21 cellular contexts compared by ENCODE assay signal in the genomic region with DNA sequence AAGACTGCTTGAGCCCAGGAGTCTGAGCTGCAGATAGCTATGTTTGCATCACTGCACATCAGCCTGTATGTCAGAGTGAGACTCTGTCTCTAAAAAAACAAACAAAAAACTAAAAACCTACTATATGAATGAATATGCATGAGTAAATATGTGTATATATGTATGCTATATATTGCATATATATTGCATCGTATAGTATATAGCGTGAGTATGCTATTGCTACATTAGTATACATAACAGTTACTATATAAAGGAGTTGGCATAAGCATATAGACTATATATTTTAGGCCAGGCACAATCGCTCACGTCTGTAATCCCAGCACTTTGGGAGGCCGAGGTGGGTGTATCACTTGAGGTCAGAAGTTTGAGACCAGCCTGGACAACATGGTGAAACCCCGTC. TPM values are rescaled to one million over a fixed set of nuclear protein-coding genes. Genes with fewer than 3 reads are reported as not detected.
A peak's percentile ranks its signal among the peaks of the same experiment; 100 is the strongest.
DNase-seq lines count a peak whose midpoint lies in the region; ATAC-seq, FAIRE-seq and TF ChIP-seq lines count a peak whose summit lies in the region.
"Had no signal": no experiment of that assay in that cellular context is flagged by ENCODE, and none has a peak within 500 bp of the region (broad histone marks: within the 10 kb centered on the region; RNA-seq: fewer than 3 reads in every experiment).

No MANE protein-coding gene starts in this region.

- H3K9me3 ChIP-seq in HEK293 (ENCODE audit: control insufficient read depth, insufficient read depth, low read depth, low read length) = no peaks in the 10 kb centered on the region
- H3K9me3 ChIP-seq in K562 (replicated peaks; ENCODE audit: control insufficient read depth, insufficient read depth, low read depth, low read length) = no peaks in the 10 kb centered on the region
- H3K9me3 ChIP-seq: BLaER1 treated with 17β-estradiol and CSF1 and Interleukin-3, amounts not matched to agents 10 nM and 100 nM; HAP-1 had no signal

- H3K9me1 ChIP-seq in K562 (ENCODE audit: control insufficient read depth, insufficient read depth, low read length) = no peaks in the 10 kb centered on the region

- H3K4me3 ChIP-seq in HEK293 (ENCODE audit: low read depth, low read length) (no peak overlapping the region), K562 (no peak overlapping the region)
- H3K4me3 ChIP-seq: BLaER1 treated with 17β-estradiol and CSF1 and Interleukin-3, amounts not matched to agents 10 nM and 100 nM; GM12878; GM23248; HAP-1 had no signal

- intact Hi-C loops in K562 (cut with micrococcal nuclease) = no loop called here
- intact Hi-C loops in activated T-helper 1 cell treated with anti-CD3 and anti-CD28 coated beads, Interleukin-12 subunit alpha, Interleukin-12 subunit beta, Interleukin-2, Interleukin-4 antibody, amounts not matched to agents 30 ng/mL and 10 ng/mL and 1 ng/mL, durations not matched to agents 14 hours and 24 hours and 36 hours (cut with micrococcal nuclease) = no loop called here

- H3K9me3 Mint-ChIP-seq in activated T-cell treated with anti-CD3 and anti-CD28 coated beads, Interleukin-2, amount 50 U/mL, for 72 hours = no peaks in the 10 kb centered on the region
- H3K9me3 Mint-ChIP-seq in activated T-cell treated with anti-CD3 and anti-CD28 coated beads, Interleukin-2, amount 50 U/mL, for 4 hours = no peaks in the 10 kb centered on the region
- no peaks in the 10 kb centered on the region for H3K9me3 Mint-ChIP-seq in osteocyte (ENCODE audit: unreplicated experiment)
- H3K9me3 Mint-ChIP-seq in activated T-helper 1 cell treated with anti-CD3 and anti-CD28 coated beads, Interleukin-12 subunit alpha, Interleukin-12 subunit beta, Interleukin-2, Interleukin-4 antibody, amounts not matched to agents 30 ng/mL and 10 ng/mL and 1 ng/mL, durations not matched to agents 14 hours and 24 hours and 36 hours = no peaks in the 10 kb centered on the region
- H3K9me3 Mint-ChIP-seq: CD8-positive, alpha-beta T cell had no signal

- CTCF ChIA-PET in HEK293 (lab: Yijun Ruan, JAX) (interaction anchor here (0.6 to 1.5 kb wide), 3 partner anchors 10 to 113 kb away, joined by 3 to 5 read pairs (median 5); a partner anchor contains a TSS), K562 (lab: Yijun Ruan, JAX; ENCODE audit: low intra/inter-chr PET ratio) (no interaction called here)

- no peak overlapping the region for H3K9ac ChIP-seq in K562 (ENCODE audit: insufficient read depth in 1 of 2, low read depth in 2 of 2, low read length in 2 of 2)
- H3K9ac ChIP-seq: BLaER1 treated with 17β-estradiol and CSF1 and Interleukin-3, amounts not matched to agents 10 nM and 100 nM; GM23248 had no signal

- WGBS in K562 (ENCODE audit: insufficient coverage, low coverage, missing lambda C conversion rate) = 93% methylated on average over 6 of the region's 6 CpGs

- H3K27ac Mint-ChIP-seq in activated T-cell treated with anti-CD3 and anti-CD28 coated beads, Interleukin-2, amount 50 U/mL, for 72 hours = peak overlapping the region; percentile 73
- H3K27ac Mint-ChIP-seq in osteocyte (ENCODE audit: unreplicated experiment) = peak overlapping the region; percentile 34
- H3K27ac Mint-ChIP-seq in activated T-helper 1 cell treated with anti-CD3 and anti-CD28 coated beads, Interleukin-12 subunit alpha, Interleukin-12 subunit beta, Interleukin-2, Interleukin-4 antibody, amounts not matched to agents 30 ng/mL and 10 ng/mL and 1 ng/mL, durations not matched to agents 14 hours and 24 hours and 36 hours = no peak overlapping the region
- H3K27ac Mint-ChIP-seq: CD8-positive, alpha-beta T cell had no signal

- no peak for FAIRE-seq in K562 (lab: Jason Lieb, UNC)
- FAIRE-seq: GM12878, HTR-8/SVneo had no signal

- POLR2A ChIA-PET in HEK293 (lab: Yijun Ruan, JAX) (interaction anchor here (2.8 kb wide), 1 partner anchor 17 kb away, joined by 8 read pairs; a partner anchor contains a TSS), K562 (lab: Yijun Ruan, JAX) (interaction anchor here (1.0 to 2.8 kb wide), 6 partner anchors 9 to 16 kb away, joined by 3 to 11 read pairs (median 6); a partner anchor contains a TSS)

- H3K27me3 ChIP-seq in K562 (ENCODE audit: control insufficient read depth in 2 of 2, insufficient read depth in 2 of 2, low read length in 2 of 2) = no peaks in the 10 kb centered on the region
- H3K27me3 ChIP-seq: BLaER1 treated with 17β-estradiol and CSF1 and Interleukin-3, amounts not matched to agents 10 nM and 100 nM had no signal

- peaks cover 5 to 24% of the 10 kb centered on the region in 2 donors for H3K36me3 Mint-ChIP-seq in activated T-cell treated with anti-CD3 and anti-CD28 coated beads, Interleukin-2, amount 50 U/mL, for 72 hours (ENCODE audit: insufficient read depth in 2 of 2)
- H3K36me3 Mint-ChIP-seq in activated T-cell treated with anti-CD3 and anti-CD28 coated beads, Interleukin-2, amount 50 U/mL, for 4 hours (ENCODE audit: insufficient read depth) = peaks cover 25% of the 10 kb centered on the region
- H3K36me3 Mint-ChIP-seq in osteocyte (ENCODE audit: unreplicated experiment) = peaks cover 35% of the 10 kb centered on the region
- peaks cover 23% of the 10 kb centered on the region for H3K36me3 Mint-ChIP-seq in activated T-helper 1 cell treated with anti-CD3 and anti-CD28 coated beads, Interleukin-12 subunit alpha, Interleukin-12 subunit beta, Interleukin-2, Interleukin-4 antibody, amounts not matched to agents 30 ng/mL and 10 ng/mL and 1 ng/mL, durations not matched to agents 14 hours and 24 hours and 36 hours (ENCODE audit: low read depth)

- no peaks in the 10 kb centered on the region for H3K27me3 Mint-ChIP-seq in activated T-cell treated with anti-CD3 and anti-CD28 coated beads, Interleukin-2, amount 50 U/mL, for 72 hours (ENCODE audit: low read depth)
- no peaks in the 10 kb centered on the region for H3K27me3 Mint-ChIP-seq in activated T-cell treated with anti-CD3 and anti-CD28 coated beads, Interleukin-2, amount 50 U/mL, for 4 hours (ENCODE audit: low read depth)
- H3K27me3 Mint-ChIP-seq in osteocyte (ENCODE audit: unreplicated experiment) = no peaks in the 10 kb centered on the region
- H3K27me3 Mint-ChIP-seq in activated T-helper 1 cell treated with anti-CD3 and anti-CD28 coated beads, Interleukin-12 subunit alpha, Interleukin-12 subunit beta, Interleukin-2, Interleukin-4 antibody, amounts not matched to agents 30 ng/mL and 10 ng/mL and 1 ng/mL, durations not matched to agents 14 hours and 24 hours and 36 hours (ENCODE audit: insufficient read depth) = no peaks in the 10 kb centered on the region

- no TSS peak for BruUV-seq in K562 (replicated peaks; lab: Mats Ljungman, UMichigan)

- no peaks in the 10 kb centered on the region for H4K20me1 ChIP-seq in K562 (replicated peaks; ENCODE audit: control insufficient read depth, insufficient read depth, low read length)

- TF ChIP-seq POLR2A in K562 (conservative IDR thresholded peaks at IDR 0.05) = no peak

- H2AFZ ChIP-seq in K562 (ENCODE audit: low read depth, low read length) = no peak overlapping the region
- H2AFZ ChIP-seq: GM23248 had no signal

- H3K36me3 ChIP-seq in HEK293 (ENCODE audit: control insufficient read depth in 2 of 2, insufficient read depth in 1 of 2, low read length in 2 of 2) (peaks cover 93 to 96% of the 10 kb centered on the region in 2 experiments), K562 (ENCODE audit: control insufficient read depth, insufficient read depth, low read length) (peaks cover 91% of the 10 kb centered on the region)

- no peak for DNase-seq in activated T-cell treated with anti-CD3 and anti-CD28 coated beads, Interleukin-2, amount 50 U/mL, for 72 hours
- no peak for DNase-seq in activated T-cell treated with anti-CD3 and anti-CD28 coated beads, Interleukin-2, amount 50 U/mL, for 4 hours
- DNase-seq in K562 (ENCODE audit: extremely low read depth in 1 of 4, low spot score in 3 of 4) (no peak), osteocyte (ENCODE audit: extremely low spot score, unreplicated experiment) (no peak)
- DNase-seq in activated CD4-positive, alpha-beta T cell treated with anti-CD3 and anti-CD28 coated beads for 4 hours = no peak
- no peak for DNase-seq in activated T-helper 1 cell treated with anti-CD3 and anti-CD28 coated beads, Interleukin-12 subunit alpha, Interleukin-12 subunit beta, Interleukin-2, Interleukin-4 antibody, amounts not matched to agents 30 ng/mL and 10 ng/mL and 1 ng/mL, durations not matched to agents 14 hours and 24 hours and 36 hours (ENCODE audit: low spot score)
- DNase-seq: 8988T; CD8-positive, alpha-beta T cell; COR-L47; DMS 273 treated with DMSO at 0.1 percent for 48 hours; DMS53; DND-41; EL; GM23248; IMR-90 had no signal

- H3K4me1 ChIP-seq in HEK293 (ENCODE audit: control insufficient read depth, insufficient read depth, low read length) = no peaks in the 10 kb centered on the region
- H3K4me1 ChIP-seq in K562 (replicated peaks in 1 of 2; ENCODE audit: control insufficient read depth in 2 of 2, insufficient read depth in 2 of 2, low read length in 2 of 2) = no peaks in the 10 kb centered on the region

- in situ Hi-C loops in K562 (cut with MboI) = no loop called here

- H3K4me3 Mint-ChIP-seq in activated T-cell treated with anti-CD3 and anti-CD28 coated beads, Interleukin-2, amount 50 U/mL, for 72 hours = no peak overlapping the region
- H3K4me3 Mint-ChIP-seq in activated T-cell treated with anti-CD3 and anti-CD28 coated beads, Interleukin-2, amount 50 U/mL, for 4 hours = no peak overlapping the region
- no peak overlapping the region for H3K4me3 Mint-ChIP-seq in osteocyte (ENCODE audit: unreplicated experiment)
- H3K4me3 Mint-ChIP-seq in activated T-helper 1 cell treated with anti-CD3 and anti-CD28 coated beads, Interleukin-12 subunit alpha, Interleukin-12 subunit beta, Interleukin-2, Interleukin-4 antibody, amounts not matched to agents 30 ng/mL and 10 ng/mL and 1 ng/mL, durations not matched to agents 14 hours and 24 hours and 36 hours = no peak overlapping the region
- H3K4me3 Mint-ChIP-seq: CD8-positive, alpha-beta T cell had no signal

- H3K4me1 Mint-ChIP-seq in activated T-cell treated with anti-CD3 and anti-CD28 coated beads, Interleukin-2, amount 50 U/mL, for 72 hours (ENCODE audit: low read depth) = peaks cover 4% of the 10 kb centered on the region
- peaks cover 2% of the 10 kb centered on the region for H3K4me1 Mint-ChIP-seq in activated T-cell treated with anti-CD3 and anti-CD28 coated beads, Interleukin-2, amount 50 U/mL, for 4 hours (ENCODE audit: low read depth)
- peaks cover 7% of the 10 kb centered on the region for H3K4me1 Mint-ChIP-seq in osteocyte (ENCODE audit: unreplicated experiment)
- H3K4me1 Mint-ChIP-seq in activated T-helper 1 cell treated with anti-CD3 and anti-CD28 coated beads, Interleukin-12 subunit alpha, Interleukin-12 subunit beta, Interleukin-2, Interleukin-4 antibody, amounts not matched to agents 30 ng/mL and 10 ng/mL and 1 ng/mL, durations not matched to agents 14 hours and 24 hours and 36 hours (ENCODE audit: low read depth) = peaks cover 12% of the 10 kb centered on the region

- ATAC-seq in activated T-cell treated with anti-CD3 and anti-CD28 coated beads, Interleukin-2, amount 50 U/mL, for 72 hours (replicated peaks in 1 of 2) = peak; percentile 49 to 67
- ATAC-seq in activated T-cell treated with anti-CD3 and anti-CD28 coated beads, Interleukin-2, amount 50 U/mL, for 4 hours = no peak
- no peak for ATAC-seq in K562
- ATAC-seq: CD8-positive, alpha-beta T cell; GM12878 had no signal

- TF ChIP-seq EP300 in K562 (IDR thresholded peaks at IDR 0.05; ENCODE audit: low read length) = no peak

- H3K27ac ChIP-seq in HEK293 (ENCODE audit: extremely low read depth, low read depth, low read length) = no peak overlapping the region
- no peak overlapping the region for H3K27ac ChIP-seq in K562 (ENCODE audit: extremely low read depth, low read depth, low read length)
- H3K27ac ChIP-seq: BLaER1 treated with 17β-estradiol and CSF1 and Interleukin-3, amounts not matched to agents 10 nM and 100 nM; GM23248; HL-60 had no signal

- TF ChIP-seq CTCF in HEK293 (tag by site-specific recombination; IDR thresholded peaks at IDR 0.05) = no peak
- no peak for TF ChIP-seq CTCF in K562 (IDR thresholded peaks at IDR 0.05 in 2 of 3, conservative IDR thresholded peaks at IDR 0.05 in 1 of 3; ENCODE audit: insufficient read depth in 2 of 3, low read depth in 1 of 3, low read length in 3 of 3)
- TF ChIP-seq CTCF in osteocyte (IDR thresholded peaks at IDR 0.05) = no peak

- H3K79me2 ChIP-seq in K562 (ENCODE audit: control insufficient read depth, insufficient read depth, low read length) = peaks cover 57% of the 10 kb centered on the region

- no peak overlapping the region for H3K4me2 ChIP-seq in K562 (ENCODE audit: insufficient read depth, low read length)
- H3K4me2 ChIP-seq: BLaER1 treated with 17β-estradiol and CSF1 and Interleukin-3, amounts not matched to agents 10 nM and 100 nM had no signal

- no peak for TF ChIP-seq RAD21 in K562 (CRISPR knock-in tag; conservative IDR thresholded peaks at IDR 0.05 in 1 of 2, IDR thresholded peaks at IDR 0.05 in 1 of 2)

RNA-seq across cellular contexts. Expression of a gene that starts 16.1 kb away (rescaled TPM):
- total RNA-seq in activated T-cell treated with anti-CD3 and anti-CD28 coated beads, Interleukin-2, amount 50 U/mL, for 72 hours = 100 to 1,000 TPM; 112 to 114 TPM
- total RNA-seq in activated T-cell treated with anti-CD3 and anti-CD28 coated beads, Interleukin-2, amount 50 U/mL, for 4 hours = 100 to 1,000 TPM in 1 of 3 donors, 10 to 100 TPM in 2; 95.1 to 112 (median 95.3) TPM
- 286 and 625 TPM in 2 replicates for total RNA-seq in K562 (2011; cell fraction: chromatin; rRNA removed; ENCODE audit: low replicate concordance)
- total RNA-seq in K562 (2011; cell fraction: nucleolus; rRNA removed) = 95.6 and 105 TPM in 2 replicates
- total RNA-seq in K562 (2011; cell fraction: nucleoplasm; rRNA removed) = 194 and 282 TPM in 2 replicates
- total RNA-seq in K562 (2014; rRNA removed) = 54.0 and 65.1 TPM in 2 replicates
- 74.6 and 82.9 TPM in 2 replicates for total RNA-seq in K562 (2014; rRNA removed; fragmentation: Illumina TruSeq; extraction: Trizol)
- total RNA-seq in K562 (2015; rRNA removed; fragmentation: Illumina TruSeq; extraction: Trizol) = 80.9 and 87.6 TPM in 2 replicates
- total RNA-seq in K562 (2021) = 92.0 and 93.7 TPM in 2 replicates
- polyA plus RNA-seq in K562 (2011; rRNA removed) = 121 and 149 TPM in 2 replicates
- 26.3 and 46.1 TPM in 2 replicates for polyA plus RNA-seq in K562 (2011; cell fraction: cytosol; rRNA removed)
- 277 and 361 TPM in 2 replicates for polyA plus RNA-seq in K562 (2011; cell fraction: nucleus; rRNA removed)
- 76.8 and 90.5 TPM in 2 replicates for polyA plus RNA-seq in K562 (2012)
- 128 and 133 TPM in 2 replicates for polyA plus RNA-seq in K562 (2014; fragmentation: Illumina TruSeq; extraction: Trizol)
- 10 to 100 TPM; 16.5 to 28.4 TPM for polyA plus RNA-seq in K562 (2014; fragmentation: Nextera tagmentation; extraction: Ambion mirVana)
- polyA plus RNA-seq in K562 (2014; rRNA removed) = 110 and 127 TPM in 2 replicates
- polyA minus RNA-seq in K562 (2011; rRNA and poly(A)+ RNA removed) = 144 and 149 TPM in 2 replicates
- polyA minus RNA-seq in K562 (2011; cell fraction: cytosol; rRNA and poly(A)+ RNA removed) = 49.8 and 56.9 TPM in 2 replicates
- 82.4 and 167 TPM in 2 replicates for polyA minus RNA-seq in K562 (2011; cell fraction: nucleus; rRNA and poly(A)+ RNA removed)
- 109 and 123 TPM in 2 replicates for total RNA-seq in osteocyte
- total RNA-seq in activated T-helper 1 cell treated with anti-CD3 and anti-CD28 coated beads, Interleukin-12 subunit alpha, Interleukin-12 subunit beta, Interleukin-2, Interleukin-4 antibody, amounts not matched to agents 30 ng/mL and 10 ng/mL and 1 ng/mL, durations not matched to agents 14 hours and 24 hours and 36 hours = 147 and 149 TPM in 2 replicates

RNA-seq across cellular contexts. Expression of a gene that starts 16.7 kb away (rescaled TPM):
- total RNA-seq in activated T-cell treated with anti-CD3 and anti-CD28 coated beads, Interleukin-2, amount 50 U/mL, for 72 hours = 10 to 100 TPM; 59.5 to 60.3 TPM
- 100 to 1,000 TPM in 2 of 3 donors, 10 to 100 TPM in 1; 99.5 to 103 (median 102) TPM for total RNA-seq in activated T-cell treated with anti-CD3 and anti-CD28 coated beads, Interleukin-2, amount 50 U/mL, for 4 hours
- 103 and 222 TPM in 2 replicates for total RNA-seq in K562 (2011; cell fraction: chromatin; rRNA removed; ENCODE audit: low replicate concordance)
- total RNA-seq in K562 (2011; cell fraction: nucleolus; rRNA removed) = 69.7 and 88.4 TPM in 2 replicates
- total RNA-seq in K562 (2011; cell fraction: nucleoplasm; rRNA removed) = 122 and 142 TPM in 2 replicates
- 97.4 and 106 TPM in 2 replicates for total RNA-seq in K562 (2014; rRNA removed)
- 135 and 153 TPM in 2 replicates for total RNA-seq in K562 (2014; rRNA removed; fragmentation: Illumina TruSeq; extraction: Trizol)
- total RNA-seq in K562 (2015; rRNA removed; fragmentation: Illumina TruSeq; extraction: Trizol) = 135 and 138 TPM in 2 replicates
- total RNA-seq in K562 (2021) = 104 and 118 TPM in 2 replicates
- 91.4 and 138 TPM in 2 replicates for polyA plus RNA-seq in K562 (2011; rRNA removed)
- 24.9 and 47.4 TPM in 2 replicates for polyA plus RNA-seq in K562 (2011; cell fraction: cytosol; rRNA removed)
- 27.4 and 34.6 TPM in 2 replicates for polyA plus RNA-seq in K562 (2011; cell fraction: nucleus; rRNA removed)
- polyA plus RNA-seq in K562 (2012) = 76.4 and 96.4 TPM in 2 replicates
- 142 and 162 TPM in 2 replicates for polyA plus RNA-seq in K562 (2014; fragmentation: Illumina TruSeq; extraction: Trizol)
- 10 to 100 TPM; 15.5 to 20.5 TPM for polyA plus RNA-seq in K562 (2014; fragmentation: Nextera tagmentation; extraction: Ambion mirVana)
- 122 and 125 TPM in 2 replicates for polyA plus RNA-seq in K562 (2014; rRNA removed)
- polyA minus RNA-seq in K562 (2011; rRNA and poly(A)+ RNA removed) = 174 and 206 TPM in 2 replicates
- polyA minus RNA-seq in K562 (2011; cell fraction: cytosol; rRNA and poly(A)+ RNA removed) = 41.3 and 67.3 TPM in 2 replicates
- 19.8 and 35.3 TPM in 2 replicates for polyA minus RNA-seq in K562 (2011; cell fraction: nucleus; rRNA and poly(A)+ RNA removed)
- total RNA-seq in osteocyte = 80.6 and 87.5 TPM in 2 replicates
- total RNA-seq in activated T-helper 1 cell treated with anti-CD3 and anti-CD28 coated beads, Interleukin-12 subunit alpha, Interleukin-12 subunit beta, Interleukin-2, Interleukin-4 antibody, amounts not matched to agents 30 ng/mL and 10 ng/mL and 1 ng/mL, durations not matched to agents 14 hours and 24 hours and 36 hours = 74.8 and 79.2 TPM in 2 replicates

RNA-seq across cellular contexts. Expression of a gene that starts 37.2 kb away (rescaled TPM):
- total RNA-seq in activated T-cell treated with anti-CD3 and anti-CD28 coated beads, Interleukin-2, amount 50 U/mL, for 72 hours = 100 to 1,000 TPM; 144 to 161 TPM
- 100 to 1,000 TPM; 272 to 298 (median 280) TPM for total RNA-seq in activated T-cell treated with anti-CD3 and anti-CD28 coated beads, Interleukin-2, amount 50 U/mL, for 4 hours
- 149 and 229 TPM in 2 replicates for total RNA-seq in K562 (2011; cell fraction: chromatin; rRNA removed; ENCODE audit: low replicate concordance)
- 136 and 141 TPM in 2 replicates for total RNA-seq in K562 (2011; cell fraction: nucleolus; rRNA removed)
- total RNA-seq in K562 (2011; cell fraction: nucleoplasm; rRNA removed) = 117 and 138 TPM in 2 replicates
- total RNA-seq in K562 (2014; rRNA removed) (89.2 and 115 TPM in 2 replicates), K562 (2014; rRNA removed; fragmentation: Illumina TruSeq; extraction: Trizol) (106 and 108 TPM in 2 replicates), K562 (2015; rRNA removed; fragmentation: Illumina TruSeq; extraction: Trizol) (110 and 114 TPM in 2 replicates), K562 (2021) (140 and 161 TPM in 2 replicates), osteocyte (98.5 and 106 TPM in 2 replicates)
- polyA plus RNA-seq in K562 (2011; rRNA removed) (138 and 200 TPM in 2 replicates), K562 (2014; fragmentation: Illumina TruSeq; extraction: Trizol) (181 and 184 TPM in 2 replicates), K562 (2014; fragmentation: Nextera tagmentation; extraction: Ambion mirVana) (100 to 1,000 TPM; 159 to 393 TPM), K562 (2014; rRNA removed) (247 and 261 TPM in 2 replicates)
- polyA plus RNA-seq in K562 (2011; cell fraction: cytosol; rRNA removed) = 136 and 152 TPM in 2 replicates
- polyA plus RNA-seq in K562 (2011; cell fraction: nucleus; rRNA removed) = 155 and 167 TPM in 2 replicates
- polyA plus RNA-seq in K562 (2012) = 137 and 204 TPM in 2 replicates
- polyA minus RNA-seq in K562 (2011; rRNA and poly(A)+ RNA removed) = 260 and 357 TPM in 2 replicates
- 83.3 and 103 TPM in 2 replicates for polyA minus RNA-seq in K562 (2011; cell fraction: cytosol; rRNA and poly(A)+ RNA removed)
- polyA minus RNA-seq in K562 (2011; cell fraction: nucleus; rRNA and poly(A)+ RNA removed) = 64.4 and 99.7 TPM in 2 replicates
- total RNA-seq in activated T-helper 1 cell treated with anti-CD3 and anti-CD28 coated beads, Interleukin-12 subunit alpha, Interleukin-12 subunit beta, Interleukin-2, Interleukin-4 antibody, amounts not matched to agents 30 ng/mL and 10 ng/mL and 1 ng/mL, durations not matched to agents 14 hours and 24 hours and 36 hours = 185 and 195 TPM in 2 replicates

RNA-seq across cellular contexts. Expression of a gene that starts 37.4 kb away (rescaled TPM):
- total RNA-seq in activated T-cell treated with anti-CD3 and anti-CD28 coated beads, Interleukin-2, amount 50 U/mL, for 72 hours = 10 to 100 TPM; 36.0 to 42.3 TPM
- 100 to 1,000 TPM; 123 to 169 (median 157) TPM for total RNA-seq in activated T-cell treated with anti-CD3 and anti-CD28 coated beads, Interleukin-2, amount 50 U/mL, for 4 hours
- 162 and 231 TPM in 2 replicates for total RNA-seq in K562 (2011; cell fraction: chromatin; rRNA removed; ENCODE audit: low replicate concordance)
- total RNA-seq in K562 (2011; cell fraction: nucleolus; rRNA removed) = 125 and 132 TPM in 2 replicates
- 98.4 and 106 TPM in 2 replicates for total RNA-seq in K562 (2011; cell fraction: nucleoplasm; rRNA removed)
- total RNA-seq in K562 (2014; rRNA removed) (54.9 and 65.6 TPM in 2 replicates), K562 (2014; rRNA removed; fragmentation: Illumina TruSeq; extraction: Trizol) (50.1 and 54.0 TPM in 2 replicates), K562 (2015; rRNA removed; fragmentation: Illumina TruSeq; extraction: Trizol) (60.7 and 62.2 TPM in 2 replicates), K562 (2021) (46.1 and 51.8 TPM in 2 replicates), osteocyte (36.1 and 37.4 TPM in 2 replicates)
- polyA plus RNA-seq in K562 (2011; rRNA removed) (36.0 and 42.1 TPM in 2 replicates), K562 (2014; fragmentation: Illumina TruSeq; extraction: Trizol) (52.6 and 56.6 TPM in 2 replicates), K562 (2014; fragmentation: Nextera tagmentation; extraction: Ambion mirVana) (10 to 100 TPM; 18.0 to 49.3 TPM), K562 (2014; rRNA removed) (48.5 and 52.4 TPM in 2 replicates)
- 33.3 and 42.2 TPM in 2 replicates for polyA plus RNA-seq in K562 (2011; cell fraction: cytosol; rRNA removed)
- polyA plus RNA-seq in K562 (2011; cell fraction: nucleus; rRNA removed) = 46.6 and 60.4 TPM in 2 replicates
- 23.3 and 47.3 TPM in 2 replicates for polyA plus RNA-seq in K562 (2012)
- 51.5 and 77.3 TPM in 2 replicates for polyA minus RNA-seq in K562 (2011; rRNA and poly(A)+ RNA removed)
- polyA minus RNA-seq in K562 (2011; cell fraction: cytosol; rRNA and poly(A)+ RNA removed) = 20.1 and 38.2 TPM in 2 replicates
- polyA minus RNA-seq in K562 (2011; cell fraction: nucleus; rRNA and poly(A)+ RNA removed) = 56.4 and 69.9 TPM in 2 replicates
- total RNA-seq in activated T-helper 1 cell treated with anti-CD3 and anti-CD28 coated beads, Interleukin-12 subunit alpha, Interleukin-12 subunit beta, Interleukin-2, Interleukin-4 antibody, amounts not matched to agents 30 ng/mL and 10 ng/mL and 1 ng/mL, durations not matched to agents 14 hours and 24 hours and 36 hours = 95.6 and 100 TPM in 2 replicates

RNA-seq across cellular contexts. Expression of a gene that starts 48.5 kb away (rescaled TPM):
- 10 to 100 TPM; 71.7 to 77.7 TPM for total RNA-seq in activated T-cell treated with anti-CD3 and anti-CD28 coated beads, Interleukin-2, amount 50 U/mL, for 72 hours
- total RNA-seq in activated T-cell treated with anti-CD3 and anti-CD28 coated beads, Interleukin-2, amount 50 U/mL, for 4 hours = 10 to 100 TPM; 35.8 to 37.7 (median 35.9) TPM
- 114 and 163 TPM in 2 replicates for total RNA-seq in K562 (2011; cell fraction: chromatin; rRNA removed; ENCODE audit: low replicate concordance)
- total RNA-seq in K562 (2011; cell fraction: nucleolus; rRNA removed) = 45.9 and 52.5 TPM in 2 replicates
- 91.0 and 162 TPM in 2 replicates for total RNA-seq in K562 (2011; cell fraction: nucleoplasm; rRNA removed)
- total RNA-seq in K562 (2014; rRNA removed) (10.6 and 12.9 TPM in 2 replicates), K562 (2014; rRNA removed; fragmentation: Illumina TruSeq; extraction: Trizol) (19.4 and 21.5 TPM in 2 replicates), K562 (2015; rRNA removed; fragmentation: Illumina TruSeq; extraction: Trizol) (18.7 and 20.5 TPM in 2 replicates), K562 (2021) (21.2 and 22.5 TPM in 2 replicates), osteocyte (42.9 and 50.6 TPM in 2 replicates)
- polyA plus RNA-seq in K562 (2011; rRNA removed) (33.0 and 46.3 TPM in 2 replicates), K562 (2014; fragmentation: Illumina TruSeq; extraction: Trizol) (28.9 and 30.4 TPM in 2 replicates), K562 (2014; fragmentation: Nextera tagmentation; extraction: Ambion mirVana) (10 to 100 TPM in 1 of 2 experiments, 1 to 10 TPM in 1; 6.6 to 12.5 TPM), K562 (2014; rRNA removed) (19.6 and 20.2 TPM in 2 replicates)
- 24.1 and 25.3 TPM in 2 replicates for polyA plus RNA-seq in K562 (2011; cell fraction: cytosol; rRNA removed)
- 88.9 and 93.8 TPM in 2 replicates for polyA plus RNA-seq in K562 (2011; cell fraction: nucleus; rRNA removed)
- 26.8 and 31.1 TPM in 2 replicates for polyA plus RNA-seq in K562 (2012)
- polyA minus RNA-seq in K562 (2011; rRNA and poly(A)+ RNA removed) = 36.9 and 43.2 TPM in 2 replicates
- 8.1 and 13.3 TPM in 2 replicates for polyA minus RNA-seq in K562 (2011; cell fraction: cytosol; rRNA and poly(A)+ RNA removed)
- polyA minus RNA-seq in K562 (2011; cell fraction: nucleus; rRNA and poly(A)+ RNA removed) = 21.5 and 34.3 TPM in 2 replicates
- 59.1 and 59.4 TPM in 2 replicates for total RNA-seq in activated T-helper 1 cell treated with anti-CD3 and anti-CD28 coated beads, Interleukin-12 subunit alpha, Interleukin-12 subunit beta, Interleukin-2, Interleukin-4 antibody, amounts not matched to agents 30 ng/mL and 10 ng/mL and 1 ng/mL, durations not matched to agents 14 hours and 24 hours and 36 hours

Comparison
In these comparisons a context has a peak if more than half of its experiments do, and no peak if none do; other contexts are left out.
1. ATAC-seq: peak in activated T-cell treated with anti-CD3 and anti-CD28 coated beads, Interleukin-2, amount 50 U/mL, for 72 hours (2 of 2); none in activated T-cell treated with anti-CD3 and anti-CD28 coated beads, Interleukin-2, amount 50 U/mL, for 4 hours (0 of 2) and K562 (single experiment).